ENCODE assay signal across 8 cellular contexts in the genomic region with DNA sequence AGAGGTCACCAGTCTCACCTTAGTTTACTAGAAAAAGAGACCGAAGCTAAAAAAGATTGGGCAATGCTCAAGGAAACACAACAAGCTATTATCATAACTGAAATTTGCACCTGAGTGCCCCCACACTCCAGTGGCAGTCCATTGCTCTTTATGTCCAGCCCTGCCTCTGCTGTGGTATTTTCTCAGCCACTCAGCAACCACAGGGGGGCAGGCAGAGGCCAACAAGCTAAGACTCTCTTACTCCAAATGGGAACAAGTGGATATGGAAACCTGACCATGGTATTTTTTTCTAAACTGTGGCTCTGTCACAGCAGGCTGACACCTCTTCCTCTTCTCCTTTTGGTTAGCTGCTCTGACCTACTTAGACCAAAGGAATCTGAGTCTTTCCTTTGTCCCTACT.
DNase-seq lines count a peak whose midpoint lies in the region; ATAC-seq, FAIRE-seq and TF ChIP-seq lines count a peak whose summit lies in the region.
"Not testable (repeated sequence)": the region's sequence is repeated elsewhere in the genome, so short reads cannot be mapped to it uniquely, and the experiment has no call there.

No MANE protein-coding gene starts in this region.

- TF ChIP-seq POLR2A in IMR-90 (IDR thresholded peaks at IDR 0.05; ENCODE audit: low read depth, low read length); K562 (conservative IDR thresholded peaks at IDR 0.05); HepG2 (IDR thresholded peaks at IDR 0.05; ENCODE audit: insufficient read depth in 1 of 2, low read depth in 2 of 2, low read length in 2 of 2): not testable (repeated sequence)

- H3K56ac ChIP-seq in IMR-90 (ENCODE audit: extremely low read depth, insufficient read depth, low read length) = not testable (repeated sequence)

- not testable (repeated sequence) for H3K18ac ChIP-seq in IMR-90 (ENCODE audit: low read depth, low read length)

- TF ChIP-seq EP300 in K562 (IDR thresholded peaks at IDR 0.05; ENCODE audit: low read length); HepG2 (IDR thresholded peaks at IDR 0.05; ENCODE audit: low read depth in 2 of 2, low read length in 2 of 2); HepG2 (CRISPR knock-in tag; IDR thresholded peaks at IDR 0.05; ENCODE audit: borderline replicate concordance): not testable (repeated sequence)

- ATAC-seq in IMR-90 (ENCODE audit: low read depth) = not testable (repeated sequence)
- ATAC-seq in K562 (peak; percentile 81), HepG2 (peak; percentile 94)

- not testable (repeated sequence) for H2AFZ ChIP-seq in IMR-90 (replicated peaks; ENCODE audit: low read length, poor library complexity); K562 (ENCODE audit: low read depth, low read length); HepG2 (ENCODE audit: low read length)

- H3K79me2 ChIP-seq in K562 (ENCODE audit: control insufficient read depth, insufficient read depth, low read length); HepG2 (ENCODE audit: insufficient read depth, low read length): not testable (repeated sequence)

- not testable (repeated sequence) for H3K9me1 ChIP-seq in IMR-90 (ENCODE audit: insufficient read depth, low read length); K562 (ENCODE audit: control insufficient read depth, insufficient read depth, low read length)

- TF ChIP-seq RAD21 in IMR-90 (IDR thresholded peaks at IDR 0.05; ENCODE audit: low read length) = peak; percentile 6; the same call in 1 of the 2 replicates
- TF ChIP-seq RAD21 in K562 (CRISPR knock-in tag; conservative IDR thresholded peaks at IDR 0.05 in 1 of 2, IDR thresholded peaks at IDR 0.05 in 1 of 2) = peak in 1 of 2 experiments; percentile 51; a peak in 2 of 4 replicates
- peak; percentile 22; the same call in 1 of the 2 replicates for TF ChIP-seq RAD21 in HepG2 (CRISPR knock-in tag; IDR thresholded peaks at IDR 0.05)

- H3K9ac ChIP-seq in IMR-90 (ENCODE audit: low read depth, low read length); K562 (ENCODE audit: insufficient read depth in 1 of 2, low read depth in 2 of 2, low read length in 2 of 2); HepG2 (ENCODE audit: insufficient read depth, low read depth, low read length): not testable (repeated sequence)

- in situ Hi-C loops in G401 (cut with HindIII; ENCODE audit: low sequenced_read_pairs); IMR-90 (cut with MboI; ENCODE audit: low sequenced_read_pairs); K562 (cut with MboI); HepG2 (cut with HindIII; ENCODE audit: extremely low pct_ligation_motif_present, low pct_unique_long_range_greater_than_20kb): not testable (repeated sequence)

- not testable (repeated sequence) for H4K20me1 ChIP-seq in IMR-90 (ENCODE audit: insufficient read depth, low read length); K562 (replicated peaks; ENCODE audit: control insufficient read depth, insufficient read depth, low read length); HepG2 (ENCODE audit: insufficient read depth, low read length)

- not testable (repeated sequence) for H4K8ac ChIP-seq in IMR-90 (ENCODE audit: low read depth in 2 of 2, low read length in 2 of 2)

- H4K5ac ChIP-seq in IMR-90 (ENCODE audit: low read depth, low read length) = not testable (repeated sequence)

- not testable (repeated sequence) for H4K91ac ChIP-seq in IMR-90 (ENCODE audit: insufficient read depth, low read depth, low read length)

- H3K14ac ChIP-seq in IMR-90 (replicated peaks; ENCODE audit: low read depth, low read length) = not testable (repeated sequence)

- not testable (repeated sequence) for H2BK15ac ChIP-seq in IMR-90 (ENCODE audit: low read depth, low read length)

- not testable (repeated sequence) for H3K23ac ChIP-seq in IMR-90 (ENCODE audit: low read depth, low read length)

- dilution Hi-C loops in IMR-90 (cut with HindIII; ENCODE audit: low sequenced_read_pairs, unreplicated experiment) = not testable (repeated sequence)

- H2BK5ac ChIP-seq in IMR-90 (ENCODE audit: low read depth, low read length, poor library complexity, severe bottlenecking) = not testable (repeated sequence)

- peak; percentile 10 for TF ChIP-seq CTCF in AG09319 (IDR thresholded peaks at IDR 0.05; ENCODE audit: low read depth, low read length)
- TF ChIP-seq CTCF in IMR-90 (conservative IDR thresholded peaks at IDR 0.05; ENCODE audit: low read depth, low read length) = not testable (repeated sequence)
- peak in 2 of 3 experiments; percentile 14 to 32; a peak in 3 of 6 replicates for TF ChIP-seq CTCF in K562 (IDR thresholded peaks at IDR 0.05 in 2 of 3, conservative IDR thresholded peaks at IDR 0.05 in 1 of 3; ENCODE audit: insufficient read depth in 2 of 3, low read depth in 1 of 3, low read length in 3 of 3)
- TF ChIP-seq CTCF in fibroblast of pulmonary artery (IDR thresholded peaks at IDR 0.05; ENCODE audit: low read length, missing control alignments) = peak; percentile 23
- TF ChIP-seq CTCF in HepG2 (CRISPR knock-in tag; IDR thresholded peaks at IDR 0.05) = peak; percentile 74

- not testable (repeated sequence) for DNase-seq in AG09319 (ENCODE audit: extremely low read depth, low read depth); IMR-90
- peak; percentile 5 for DNase-seq in G401 (ENCODE audit: low spot score)
- peak; percentile 7 for DNase-seq in NCI-H510A (lab: John Stamatoyannopoulos, UW)
- DNase-seq in SHP77 treated with DMSO at 0.1 percent for 48 hours (lab: John Stamatoyannopoulos, UW) = peak; percentile 21
- peak in 1 of 4 experiments; percentile 20 for DNase-seq in K562 (ENCODE audit: extremely low read depth in 1 of 4, low spot score in 3 of 4)
- DNase-seq in fibroblast of pulmonary artery (ENCODE audit: low read depth) = peak; percentile 18
- DNase-seq in HepG2 (ENCODE audit: low spot score) = peak; percentile 28

- CTCF ChIA-PET in IMR-90 (lab: Yijun Ruan, JAX); HepG2 (lab: Yijun Ruan, JAX; ENCODE audit: low intra/inter-chr PET ratio, low total read pairs): not testable (repeated sequence)
- CTCF ChIA-PET in K562 (lab: Yijun Ruan, JAX; ENCODE audit: low intra/inter-chr PET ratio) = interaction anchor here (0.5 kb wide), 1 partner anchor 684 kb away, joined by 3 read pairs; no protein-coding TSS in a partner anchor

- WGBS in IMR-90 (ENCODE audit: extremely low coverage in 2 of 2, insufficient read length in 1 of 2), 2 experiments = no CpG with 5 or more reads among the region's 1 CpG
- 0% methylated on average over 1 of the region's 1 CpG for WGBS in K562 (ENCODE audit: insufficient coverage, low coverage, missing lambda C conversion rate)
- 0% methylated on average over 1 of the region's 1 CpG for WGBS in HepG2 (ENCODE audit: low lambda C conversion rate)

- H2BK120ac ChIP-seq in IMR-90 (ENCODE audit: low read depth, low read length) = not testable (repeated sequence)

- not testable (repeated sequence) for BruUV-seq in IMR-90 (replicated peaks; lab: Mats Ljungman, UMichigan); K562 (replicated peaks; lab: Mats Ljungman, UMichigan); HepG2 (replicated peaks; lab: Mats Ljungman, UMichigan)

- H3K9me3 ChIP-seq in IMR-90 (ENCODE audit: control insufficient read depth, insufficient read depth, low read length); K562 (replicated peaks; ENCODE audit: control insufficient read depth, insufficient read depth, low read depth, low read length); HepG2 (ENCODE audit: low read length): not testable (repeated sequence)

- H3K27me3 ChIP-seq in IMR-90 (ENCODE audit: control insufficient read depth, insufficient read depth, low read length); K562 (ENCODE audit: control insufficient read depth in 2 of 2, insufficient read depth in 2 of 2, low read length in 2 of 2); HepG2 (ENCODE audit: control insufficient read depth in 1 of 2, insufficient read depth in 2 of 2, low read length in 2 of 2): not testable (repeated sequence)

- intact Hi-C loops in IMR-90 (cut with micrococcal nuclease); K562 (cut with micrococcal nuclease); HepG2 (cut with micrococcal nuclease; ENCODE audit: unreplicated experiment): not testable (repeated sequence)

- not testable (repeated sequence) for H3K27ac ChIP-seq in IMR-90 (ENCODE audit: insufficient read depth, low read length); K562 (ENCODE audit: extremely low read depth, low read depth, low read length); HepG2 (ENCODE audit: extremely low read length, insufficient read depth, low read length)

- not testable (repeated sequence) for H3K4ac ChIP-seq in IMR-90 (ENCODE audit: low read depth, low read length)

- not testable (repeated sequence) for H3K36me3 ChIP-seq in IMR-90 (ENCODE audit: control insufficient read depth, insufficient read depth, low read length); K562 (ENCODE audit: control insufficient read depth, insufficient read depth, low read length); HepG2 (replicated peaks in 1 of 2; ENCODE audit: control insufficient read depth in 1 of 2, insufficient read depth in 2 of 2, low read length in 2 of 2)

- H3K79me1 ChIP-seq in IMR-90 (ENCODE audit: low read depth in 1 of 2, low read length in 2 of 2) = not testable (repeated sequence)

- H3K4me3 ChIP-seq in IMR-90 (ENCODE audit: insufficient read depth, low read depth, low read length); K562; fibroblast of pulmonary artery (replicated peaks; ENCODE audit: low read depth, low read length); HepG2 (replicated peaks in 1 of 3; ENCODE audit: insufficient read depth in 1 of 3, low read depth in 2 of 3, low read length in 3 of 3): not testable (repeated sequence)

- not testable (repeated sequence) for H2BK20ac ChIP-seq in IMR-90 (ENCODE audit: low read depth, low read length)

- not testable (repeated sequence) for H3K4me2 ChIP-seq in IMR-90 (ENCODE audit: low read depth, low read length); K562 (ENCODE audit: insufficient read depth, low read length); HepG2 (ENCODE audit: low read depth, low read length)

- H2AK5ac ChIP-seq in IMR-90 (ENCODE audit: low read depth, low read length) = not testable (repeated sequence)

- not testable (repeated sequence) for H3K4me1 ChIP-seq in IMR-90 (ENCODE audit: control insufficient read depth, insufficient read depth, low read length); K562 (replicated peaks in 1 of 2; ENCODE audit: control insufficient read depth in 2 of 2, insufficient read depth in 2 of 2, low read length in 2 of 2); HepG2 (ENCODE audit: insufficient read depth, low read length)

- not testable (repeated sequence) for H2AK9ac ChIP-seq in IMR-90 (replicated peaks; ENCODE audit: low read depth, low read length, poor library complexity)

- POLR2A ChIA-PET in IMR-90 (lab: Charles Lee; ENCODE audit: unreplicated experiment); K562 (lab: Yijun Ruan, JAX); HepG2 (lab: Yijun Ruan, JAX): not testable (repeated sequence)

- not testable (repeated sequence) for FAIRE-seq in K562 (lab: Jason Lieb, UNC); HepG2 (lab: Jason Lieb, UNC)
